ENCODE assay signal across 22 cellular contexts in the genomic region with DNA sequence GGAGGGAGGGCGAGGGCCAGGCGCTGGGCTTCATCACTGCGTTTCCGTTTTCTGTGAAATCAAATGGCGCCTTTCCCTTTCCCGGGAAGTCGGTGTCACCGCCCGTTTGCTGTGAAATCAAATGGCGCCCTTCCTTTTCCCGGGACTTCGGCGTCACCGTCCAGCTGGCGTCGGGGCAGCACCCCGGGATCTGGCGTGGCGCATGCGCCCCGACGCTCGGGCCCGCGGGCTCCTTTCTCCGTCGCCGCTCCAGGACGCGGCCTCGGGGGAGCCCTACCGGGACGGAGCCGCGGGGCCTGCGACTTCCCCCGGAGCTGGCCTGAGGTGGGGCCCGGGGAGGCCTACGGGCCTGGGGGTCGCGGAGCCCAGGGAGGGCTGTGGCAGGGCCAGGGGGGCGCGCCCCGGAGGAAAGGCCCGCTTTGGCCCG. TPM values are rescaled to one million over a fixed set of nuclear protein-coding genes. Genes with fewer than 3 reads are reported as not detected.
A peak's percentile ranks its signal among the peaks of the same experiment; 100 is the strongest.
DNase-seq lines count a peak whose midpoint lies in the region; ATAC-seq and TF ChIP-seq lines count a peak whose summit lies in the region.
"Had no signal": no experiment of that assay in that cellular context is flagged by ENCODE, and none has a peak within 500 bp of the region (broad histone marks: within the 10 kb centered on the region; RNA-seq: fewer than 3 reads in every experiment).

Gene FAM228A, plus strand, starts transcription at position 203 of the 427 bp plus-strand sequence. CDS start 428 bp downstream, outside the sequence.

- peak within 1 kb of the TSS; percentile 6 to 57 (median 30) for H3K4me3 ChIP-seq in breast epithelium
- H3K4me3 ChIP-seq in cardiac fibroblast (replicated peaks in 1 of 2; ENCODE audit: low read depth in 2 of 2, low read length in 2 of 2): peak within 1 kb of the TSS; percentile 8 to 41
- peak within 1 kb of the TSS; percentile 44 for H3K4me3 ChIP-seq in left ventricle myocardium inferior
- peak within 1 kb of the TSS; percentile 41 for H3K4me3 ChIP-seq in suprapubic skin
- H3K4me3 ChIP-seq in sigmoid colon: peak within 1 kb of the TSS in 2 of 4 donors; percentile 17
- H3K4me3 ChIP-seq: tibial nerve had no signal

- H3K27ac ChIP-seq in breast epithelium: peak within 1 kb of the TSS in 1 of 2 donors; percentile 4
- no peak within 1 kb of the TSS for H3K27ac ChIP-seq in left ventricle myocardium inferior (replicated peaks)
- H3K27ac ChIP-seq in suprapubic skin: no peak within 1 kb of the TSS
- H3K27ac ChIP-seq in sigmoid colon: no peak within 1 kb of the TSS

- no peaks in the 10 kb centered on the region for H3K36me3 Mint-ChIP-seq in MCF 10A (ENCODE audit: insufficient read depth, unreplicated experiment)
- H3K36me3 Mint-ChIP-seq: CD14-positive monocyte had no signal

- H3K27ac Mint-ChIP-seq in MCF 10A (ENCODE audit: low read depth, unreplicated experiment): no peak within 1 kb of the TSS
- H3K27ac Mint-ChIP-seq: CD14-positive monocyte had no signal

- no TSS peak for BruUV-seq in MCF 10A (replicated peaks; lab: Mats Ljungman, UMichigan)

- no peak for DNase-seq in breast epithelium (ENCODE audit: low spot score in 2 of 2)
- no peak for DNase-seq in MCF 10A (ENCODE audit: unreplicated experiment)
- no peak for DNase-seq in cardiac fibroblast (ENCODE audit: low read depth in 2 of 2)
- DNase-seq in left ventricle myocardium inferior: no peak
- DNase-seq in suprapubic skin (ENCODE audit: low spot score in 2 of 2): no peak
- DNase-seq in NCI-H524 (lab: John Stamatoyannopoulos, UW): no peak
- DNase-seq in sigmoid colon: no peak
- DNase-seq: activated CD4-positive, alpha-beta T cell treated with anti-CD3 and anti-CD28 coated beads for 4 hours; activated effector memory CD4-positive, alpha-beta T cell treated with anti-CD3 and anti-CD28 coated beads, Interleukin-2, amount 50 U/mL, for 16 hours; DMS 273 treated with DMSO at 0.1 percent for 48 hours; naive thymus-derived CD8-positive, alpha-beta T cell; NCI-H146; NCI-H748 treated with DMSO at 0.1 percent for 48 hours; PC-3; posterior cingulate gyrus; small intestine; stimulated activated CD4-positive, alpha-beta T cell treated with anti-CD3 and anti-CD28 coated beads, Interleukin-4, amount 100 ng/mL, for 24 hours had no signal

- H3K27me3 Mint-ChIP-seq in MCF 10A (ENCODE audit: insufficient read depth, unreplicated experiment): no peaks in the 10 kb centered on the region

- TF ChIP-seq POLR2A in breast epithelium (IDR thresholded peaks at IDR 0.05): no peak
- no peak for TF ChIP-seq POLR2A in suprapubic skin (IDR thresholded peaks at IDR 0.05)
- TF ChIP-seq POLR2A in sigmoid colon (IDR thresholded peaks at IDR 0.05): no peak

- POLR2A ChIA-PET in MCF 10A (lab: Yijun Ruan, JAX): no interaction called here

- WGBS in suprapubic skin: 58% methylated on average over 14 of the region's 46 CpGs
- WGBS in sigmoid colon, 2 donors: 41 to 70% methylated on average over 46 of the region's 46 CpGs

- H3K4me1 Mint-ChIP-seq in MCF 10A (ENCODE audit: insufficient read depth, unreplicated experiment): no peaks in the 10 kb centered on the region
- H3K4me1 Mint-ChIP-seq: CD14-positive monocyte; naive thymus-derived CD8-positive, alpha-beta T cell had no signal

- H3K4me3 Mint-ChIP-seq in MCF 10A (ENCODE audit: unreplicated experiment): no peak within 1 kb of the TSS
- H3K4me3 Mint-ChIP-seq: naive thymus-derived CD8-positive, alpha-beta T cell had no signal

- H3K9me3 Mint-ChIP-seq in MCF 10A (ENCODE audit: unreplicated experiment): no peaks in the 10 kb centered on the region

- H3K36me3 ChIP-seq in breast epithelium (no peaks in the 10 kb centered on the region), left ventricle myocardium inferior (no peaks in the 10 kb centered on the region), suprapubic skin (no peaks in the 10 kb centered on the region), sigmoid colon (no peaks in the 10 kb centered on the region)
- H3K36me3 ChIP-seq: tibial nerve had no signal

- TF ChIP-seq EP300 in suprapubic skin (IDR thresholded peaks at IDR 0.05): no peak
- no peak for TF ChIP-seq EP300 in sigmoid colon (IDR thresholded peaks at IDR 0.05)

- CTCF ChIA-PET in MCF 10A (lab: Yijun Ruan, JAX): interaction anchor here (2.1 kb wide), 1 partner anchor 90 kb away, joined by 6 read pairs; the partner anchor contains the start of gene TP53I3

- H3K27me3 ChIP-seq in breast epithelium (no peaks in the 10 kb centered on the region), left ventricle myocardium inferior (ENCODE audit: low read depth) (peaks cover 20% of the 10 kb centered on the region), suprapubic skin (no peaks in the 10 kb centered on the region), sigmoid colon (peaks cover 0 to 26% (median 3%) of the 10 kb centered on the region in 3 donors)
- H3K27me3 ChIP-seq: tibial nerve had no signal

- TF ChIP-seq CTCF in breast epithelium (IDR thresholded peaks at IDR 0.05) (no peak), MCF 10A (IDR thresholded peaks at IDR 0.05; ENCODE audit: unreplicated experiment) (no peak), cardiac fibroblast (IDR thresholded peaks at IDR 0.05; ENCODE audit: low read depth, low read length) (no peak), left ventricle myocardium inferior (IDR thresholded peaks at IDR 0.05; ENCODE audit: borderline replicate concordance) (no peak), suprapubic skin (IDR thresholded peaks at IDR 0.05) (no peak), sigmoid colon (IDR thresholded peaks at IDR 0.05) (no peak)

- intact Hi-C loops in breast epithelium (cut with DNase I; ENCODE audit: low total_unique reads) (no loop called here), MCF 10A (cut with micrococcal nuclease) (no loop called here), left ventricle myocardium inferior (cut with micrococcal nuclease) (no loop called here), sigmoid colon (cut with DNase I) (no loop called here)

- no peak for ATAC-seq in HG03025 (IDR thresholded peaks at IDR 0.05; ENCODE audit: low FRiP score, unreplicated experiment)
- ATAC-seq: naive thymus-derived CD8-positive, alpha-beta T cell; PC-3 had no signal

- H3K4me1 ChIP-seq in breast epithelium (no peaks in the 10 kb centered on the region), left ventricle myocardium inferior (no peaks in the 10 kb centered on the region), suprapubic skin (peaks cover 6% of the 10 kb centered on the region), sigmoid colon (no peaks in the 10 kb centered on the region)
- H3K4me1 ChIP-seq: tibial nerve had no signal

- H3K9me3 ChIP-seq in breast epithelium (peaks cover 0 to 4% of the 10 kb centered on the region in 2 donors), left ventricle myocardium inferior (replicated peaks) (peaks cover 3% of the 10 kb centered on the region), suprapubic skin (no peaks in the 10 kb centered on the region), sigmoid colon (no peaks in the 10 kb centered on the region)

RNA-seq across cellular contexts. Expression of gene FAM228A, which starts in this region (rescaled TPM):
- total RNA-seq in breast epithelium (1 to 10 TPM in 1 of 3 donors, under 1 TPM in 2; 0.66 to 2.6 (median 0.88) TPM), MCF 10A (2022) (not detected in 2 replicates), left ventricle myocardium inferior (0.11 TPM), suprapubic skin (under 1 TPM in 2 of 4 donors, not detected in 2; 0.72 to 0.89 TPM), sigmoid colon (1 to 10 TPM; 1.5 to 3.6 (median 2.0) TPM)
- polyA plus RNA-seq in sigmoid colon: under 1 TPM in 1 of 3 donors, not detected in 2; 0.23 TPM
- total RNA-seq: A172, glomerular endothelial cell, PC-3 had no signal
